In genomic region chr6:106974337-106974998, GRCh38 we compare ENCODE assay signal across 8 cellular contexts.
DNase-seq lines count a peak whose midpoint lies in the region; ATAC-seq lines count a peak whose summit lies in the region.

TSS of gene CD24 (minus strand) at chr6:106974729. CDS start at chr6:106974646, 83 bp downstream.

- no peaks in the 10 kb centered on the region for H3K9me3 ChIP-seq in adipocyte (ENCODE audit: control insufficient read depth, low read length)

- no peak within 1 kb of the TSS for H3K9ac ChIP-seq in adipocyte (ENCODE audit: low read length)

- peak within 1 kb of the TSS; percentile 69 for H3K4me3 ChIP-seq in adipocyte (ENCODE audit: low read length)

- H3K36me3 ChIP-seq in adipocyte (ENCODE audit: control insufficient read depth, insufficient read depth, low read length, severe bottlenecking), result no peaks in the 10 kb centered on the region

- peaks cover 45% of the 10 kb centered on the region for H3K27me3 ChIP-seq in adipocyte (replicated peaks; ENCODE audit: control insufficient read depth, insufficient read depth, low read length)

- ATAC-seq in HG02870 (IDR thresholded peaks at IDR 0.05; ENCODE audit: unreplicated experiment), result peak; percentile 10

- H3K4me1 ChIP-seq in adipocyte (ENCODE audit: control insufficient read depth, insufficient read depth, low read length), result peaks cover 8% of the 10 kb centered on the region

- peak; percentile 68 for DNase-seq in NCI-H2029 (lab: John Stamatoyannopoulos, UW)
- no peak for DNase-seq in NCI-H2029 treated with DMSO at 0.1 percent for 48 hours (lab: John Stamatoyannopoulos, UW)
- DNase-seq in NCI-H524 (lab: John Stamatoyannopoulos, UW), result peak; percentile 43 to 64
- DNase-seq in adipocyte (ENCODE audit: low read depth), result no peak
- DNase-seq in iPS-NIHi7 (ENCODE audit: extremely low spot score), result peak; percentile 75
- DNase-seq in stimulated activated CD4-positive, alpha-beta T cell treated with anti-CD3 and anti-CD28 coated beads, Interleukin-2, amount 100 ng/mL, for 4 hours (ENCODE audit: low read depth), result peak; percentile 32
- DNase-seq in GM19240 (ENCODE audit: insufficient read length, low spot score), result no peak

Comparison
In these comparisons a context has a peak if more than half of its experiments do, and no peak if none do; other contexts are left out.
1. DNase-seq: peak in NCI-H2029 (single experiment), NCI-H524 (2 of 2), iPS-NIHi7 (single experiment) and stimulated activated CD4-positive, alpha-beta T cell treated with anti-CD3 and anti-CD28 coated beads, Interleukin-2, amount 100 ng/mL, for 4 hours (single experiment); none in NCI-H2029 treated with DMSO at 0.1 percent for 48 hours (single experiment), adipocyte (single experiment) and GM19240 (single experiment).